ENCODE assay signal across 8 cellular contexts in genomic region chr1:29120955-29121485, GRCh38. TPM values are rescaled to one million over a fixed set of nuclear protein-coding genes. Genes with fewer than 3 reads are reported as not detected.
DNase-seq lines count a peak whose midpoint lies in the region; ATAC-seq, FAIRE-seq and TF ChIP-seq lines count a peak whose summit lies in the region.

No MANE protein-coding gene starts in this region.

- 97% methylated on average over 29 of the region's 42 CpGs for WGBS in K562 (ENCODE audit: insufficient coverage, low coverage, missing lambda C conversion rate)

- TF ChIP-seq CTCF in cardiac muscle cell (IDR thresholded peaks at IDR 0.05; ENCODE audit: low read depth, low read length): peak; percentile 66
- TF ChIP-seq CTCF in right atrium auricular region (IDR thresholded peaks at IDR 0.05): peak in 1 of 2 donors; percentile 46
- peak in 2 of 3 experiments; percentile 1 to 22; a peak in 2 of 6 replicates for TF ChIP-seq CTCF in K562 (IDR thresholded peaks at IDR 0.05 in 2 of 3, conservative IDR thresholded peaks at IDR 0.05 in 1 of 3; ENCODE audit: insufficient read depth in 2 of 3, low read depth in 1 of 3, low read length in 3 of 3)
- peak; percentile 66 for TF ChIP-seq CTCF in lower lobe of right lung (IDR thresholded peaks at IDR 0.05)

- no peaks in the 10 kb centered on the region for H3K9me1 ChIP-seq in K562 (ENCODE audit: control insufficient read depth, insufficient read depth, low read length)

- H3K79me2 ChIP-seq in K562 (ENCODE audit: control insufficient read depth, insufficient read depth, low read length): no peaks in the 10 kb centered on the region

- TF ChIP-seq RAD21 in K562 (CRISPR knock-in tag; conservative IDR thresholded peaks at IDR 0.05 in 1 of 2, IDR thresholded peaks at IDR 0.05 in 1 of 2): no peak

- H3K4me1 ChIP-seq in cardiac muscle cell (ENCODE audit: low read depth): peaks cover 3% of the 10 kb centered on the region
- H3K4me1 ChIP-seq in right atrium auricular region: peaks cover 0 to 41% of the 10 kb centered on the region in 2 donors
- H3K4me1 ChIP-seq in K562 (replicated peaks in 1 of 2; ENCODE audit: control insufficient read depth in 2 of 2, insufficient read depth in 2 of 2, low read length in 2 of 2): peaks cover 6 to 41% of the 10 kb centered on the region in 2 experiments; a peak in 4 of 5 replicates
- peaks cover 27% of the 10 kb centered on the region for H3K4me1 ChIP-seq in lower lobe of right lung

- TF ChIP-seq POLR2A in K562 (conservative IDR thresholded peaks at IDR 0.05): peak; percentile 31; the same call in 1 of the 2 replicates

- BruUV-seq in K562 (replicated peaks; lab: Mats Ljungman, UMichigan): no TSS peak

- H3K36me3 ChIP-seq in cardiac muscle cell (no peaks in the 10 kb centered on the region), right atrium auricular region (peaks cover 4% of the 10 kb centered on the region), K562 (ENCODE audit: control insufficient read depth, insufficient read depth, low read length) (peaks cover 38% of the 10 kb centered on the region), lower lobe of right lung (peaks cover 26% of the 10 kb centered on the region)

- TF ChIP-seq EP300 in K562 (IDR thresholded peaks at IDR 0.05; ENCODE audit: low read length): no peak

- in situ Hi-C loops in K562 (cut with MboI): no loop called here

- H3K4me3 ChIP-seq in cardiac muscle cell: no peak overlapping the region
- peak overlapping the region in 1 of 2 donors; percentile 79 for H3K4me3 ChIP-seq in right atrium auricular region
- H3K4me3 ChIP-seq in K562: no peak overlapping the region
- H3K4me3 ChIP-seq in lower lobe of right lung: peak overlapping the region; percentile 70

- H3K27me3 ChIP-seq in cardiac muscle cell (peaks cover 18% of the 10 kb centered on the region), right atrium auricular region (peaks cover 0 to 14% of the 10 kb centered on the region in 2 donors), K562 (ENCODE audit: control insufficient read depth in 2 of 2, insufficient read depth in 2 of 2, low read length in 2 of 2) (no peaks in the 10 kb centered on the region), lower lobe of right lung (ENCODE audit: low read depth) (peaks cover 48% of the 10 kb centered on the region)

- H3K9me3 ChIP-seq in cardiac muscle cell (ENCODE audit: low read depth): no peaks in the 10 kb centered on the region
- H3K9me3 ChIP-seq in right atrium auricular region: no peaks in the 10 kb centered on the region
- no peaks in the 10 kb centered on the region for H3K9me3 ChIP-seq in K562 (replicated peaks; ENCODE audit: control insufficient read depth, insufficient read depth, low read depth, low read length)
- H3K9me3 ChIP-seq in lower lobe of right lung: no peaks in the 10 kb centered on the region

- POLR2A ChIA-PET in K562 (lab: Yijun Ruan, JAX): interaction anchor here (0.6 to 1.4 kb wide), 6 partner anchors 8 to 38 kb away, joined by 3 to 5 read pairs (median 4); no protein-coding TSS in a partner anchor

- ATAC-seq in K562 (no peak), lower lobe of right lung (peak; percentile 43 to 54)

- CTCF ChIA-PET in K562 (lab: Yijun Ruan, JAX; ENCODE audit: low intra/inter-chr PET ratio): no interaction called here

- DNase-seq in cardiac muscle cell (ENCODE audit: low read depth in 1 of 2, low spot score in 1 of 2): peak; percentile 52 to 65
- no peak for DNase-seq in right atrium auricular region (ENCODE audit: low spot score)
- DNase-seq in T-helper 9 cell: peak; percentile 50
- no peak for DNase-seq in K562 (ENCODE audit: extremely low read depth in 1 of 4, low spot score in 3 of 4)
- DNase-seq in lower lobe of right lung: peak; percentile 63
- peak; percentile 21 to 43 for DNase-seq in stimulated activated CD8-positive, alpha-beta memory T cell treated with anti-CD3 and anti-CD28 coated beads, Interleukin-4, amount 100 ng/mL, for 1 hour (ENCODE audit: low read depth in 2 of 2, low spot score in 1 of 2)
- DNase-seq in H4 (ENCODE audit: low spot score): no peak
- no peak for DNase-seq in LoVo (ENCODE audit: low spot score)

- no peak overlapping the region for H3K9ac ChIP-seq in K562 (ENCODE audit: insufficient read depth in 1 of 2, low read depth in 2 of 2, low read length in 2 of 2)

- intact Hi-C loops in K562 (cut with micrococcal nuclease) (no loop called here), lower lobe of right lung (cut with DNase I) (no loop called here)

- H4K20me1 ChIP-seq in K562 (replicated peaks; ENCODE audit: control insufficient read depth, insufficient read depth, low read length): no peaks in the 10 kb centered on the region

- H3K27ac ChIP-seq in cardiac muscle cell: no peak overlapping the region
- no peak overlapping the region for H3K27ac ChIP-seq in right atrium auricular region
- H3K27ac ChIP-seq in K562 (ENCODE audit: extremely low read depth, low read depth, low read length): no peak overlapping the region
- no peak overlapping the region for H3K27ac ChIP-seq in lower lobe of right lung

- no peak for FAIRE-seq in K562 (lab: Jason Lieb, UNC)

- H3K4me2 ChIP-seq in K562 (ENCODE audit: insufficient read depth, low read length): no peak overlapping the region

- no peak overlapping the region for H2AFZ ChIP-seq in K562 (ENCODE audit: low read depth, low read length)

TF ChIP-seq in K562, 482 proteins besides CTCF, POLR2A, EP300 and RAD21 (continues in another document):
- TF ChIP-seq ZNF655 (CRISPR knock-in tag; IDR thresholded peaks at IDR 0.05): no peak
- TF ChIP-seq SUPT5H (IDR thresholded peaks at IDR 0.05): peak; percentile 62
- TF ChIP-seq GTF3C2 (IDR thresholded peaks at IDR 0.05; ENCODE audit: borderline replicate concordance, extremely low read depth, insufficient read length): no peak
- 0 out of 2 replicates have a peak, but pooled peaks have one; percentile 17 for TF ChIP-seq POLR2AphosphoS5 (IDR thresholded peaks at IDR 0.05; ENCODE audit: control insufficient read depth, insufficient read depth, low read depth, low read length)
- no peak for TF ChIP-seq BCOR (IDR thresholded peaks at IDR 0.05)
- no peak for TF ChIP-seq RBM14 (IDR thresholded peaks at IDR 0.05; ENCODE audit: borderline replicate concordance, insufficient read depth, low read depth, low read length)
- TF ChIP-seq FIP1L1 (IDR thresholded peaks at IDR 0.05; ENCODE audit: low read depth, low read length, poor library complexity, severe bottlenecking): peak; percentile 22
- no peak for TF ChIP-seq GATA2 (CRISPR knock-in tag; IDR thresholded peaks at IDR 0.05)
- no peak for TF ChIP-seq FOXJ2 (tag; IDR thresholded peaks at IDR 0.05)

RNA-seq across cellular contexts. Expression of gene TMEM200B, which starts 2.7 kb away (rescaled TPM):
- total RNA-seq in cardiac muscle cell: 17.6 and 37.6 TPM in 2 replicates
- polyA plus RNA-seq in cardiac muscle cell: 18.7 and 33.0 TPM in 2 replicates
- total RNA-seq in right atrium auricular region: 1 to 10 TPM; 1.7 to 4.8 TPM
- 0.58 and 0.62 TPM in 2 replicates for total RNA-seq in K562 (2011; cell fraction: chromatin; rRNA removed; ENCODE audit: low replicate concordance)
- total RNA-seq in K562 (2011; cell fraction: nucleolus; rRNA removed): 0.26 and 0.33 TPM in 2 replicates
- 0.59 and 0.61 TPM in 2 replicates for total RNA-seq in K562 (2011; cell fraction: nucleoplasm; rRNA removed)
- not detected in 2 replicates for total RNA-seq in K562 (2014; rRNA removed)
- total RNA-seq in K562 (2014; rRNA removed; fragmentation: Illumina TruSeq; extraction: Trizol): 0.04 TPM in 1 of 2 replicates, not detected in the other
- total RNA-seq in K562 (2015; rRNA removed; fragmentation: Illumina TruSeq; extraction: Trizol): 0.11 TPM in 1 of 2 replicates, not detected in the other
- total RNA-seq in K562 (2021): 0.11 and 0.13 TPM in 2 replicates
- polyA plus RNA-seq in K562 (2011; rRNA removed): 0.07 and 0.08 TPM in 2 replicates
- 0.04 and 0.09 TPM in 2 replicates for polyA plus RNA-seq in K562 (2011; cell fraction: cytosol; rRNA removed)
- polyA plus RNA-seq in K562 (2011; cell fraction: nucleus; rRNA removed): 0.47 and 0.80 TPM in 2 replicates
- 0.10 and 0.13 TPM in 2 replicates for polyA plus RNA-seq in K562 (2012)
- polyA plus RNA-seq in K562 (2014; fragmentation: Illumina TruSeq; extraction: Trizol): 0.06 and 0.10 TPM in 2 replicates
- polyA plus RNA-seq in K562 (2014; fragmentation: Nextera tagmentation; extraction: Ambion mirVana): under 1 TPM; 0.30 to 0.35 TPM
- polyA plus RNA-seq in K562 (2014; rRNA removed): 0.09 and 0.13 TPM in 2 replicates
- 0.18 and 0.24 TPM in 2 replicates for polyA minus RNA-seq in K562 (2011; rRNA and poly(A)+ RNA removed)
- not detected in 2 replicates for polyA minus RNA-seq in K562 (2011; cell fraction: cytosol; rRNA and poly(A)+ RNA removed)
- 0.11 and 0.13 TPM in 2 replicates for polyA minus RNA-seq in K562 (2011; cell fraction: nucleus; rRNA and poly(A)+ RNA removed)
- 4.3 TPM for total RNA-seq in lower lobe of right lung
- total RNA-seq in H4 (2014; rRNA removed; shearing (Covaris generic)): 0.08 and 0.17 TPM in 2 replicates

Comparison
In these comparisons a context has a peak if more than half of its experiments do, and no peak if none do; other contexts are left out.
1. DNase-seq: peak in cardiac muscle cell (2 of 2), T-helper 9 cell (single experiment), lower lobe of right lung (single experiment) and stimulated activated CD8-positive, alpha-beta memory T cell treated with anti-CD3 and anti-CD28 coated beads, Interleukin-4, amount 100 ng/mL, for 1 hour (2 of 2); none in right atrium auricular region (single experiment), K562 (0 of 4), H4 (single experiment) and LoVo (single experiment).